13 cellular contexts compared by ENCODE assay signal in genomic region chr12:51773145-51773869, GRCh38.
DNase-seq lines count a peak whose midpoint lies in the region; ATAC-seq, FAIRE-seq and TF ChIP-seq lines count a peak whose summit lies in the region.
"Had no signal": no experiment of that assay in that cellular context is flagged by ENCODE, and none has a peak within 500 bp of the region (broad histone marks: within the 10 kb centered on the region; RNA-seq: fewer than 3 reads in every experiment).

No MANE protein-coding gene starts in this region.

- H3K36me3 ChIP-seq in BLaER1 treated with 17β-estradiol and CSF1 and Interleukin-3, amounts not matched to agents 10 nM and 100 nM, result no peaks in the 10 kb centered on the region
- H3K36me3 ChIP-seq in body of pancreas (replicated peaks in 1 of 2; ENCODE audit: insufficient read depth in 1 of 2, low read depth in 2 of 2) (no peaks in the 10 kb centered on the region), lower lobe of right lung (no peaks in the 10 kb centered on the region), kidney (ENCODE audit: control insufficient read depth in 1 of 2, insufficient read depth in 2 of 2, low read length in 2 of 2) (no peaks in the 10 kb centered on the region), brain microvascular endothelial cell (replicated peaks) (no peaks in the 10 kb centered on the region)
- no peaks in the 10 kb centered on the region for H3K36me3 ChIP-seq in CD8-positive, alpha-beta memory T cell (ENCODE audit: insufficient read depth, low read length)
- H3K36me3 ChIP-seq: adrenal gland had no signal

- no peaks in the 10 kb centered on the region for H3K4me1 Mint-ChIP-seq in CD8-positive, alpha-beta memory T cell

- no peak overlapping the region for H3K4me3 ChIP-seq in BLaER1 treated with 17β-estradiol and CSF1 and Interleukin-3, amounts not matched to agents 10 nM and 100 nM
- no peak overlapping the region for H3K4me3 ChIP-seq in body of pancreas
- no peak overlapping the region for H3K4me3 ChIP-seq in lower lobe of right lung
- H3K4me3 ChIP-seq in CD8-positive, alpha-beta memory T cell (ENCODE audit: low read length), result no peak overlapping the region
- H3K4me3 ChIP-seq in kidney (ENCODE audit: low read length in 2 of 2), result no peak overlapping the region
- no peak overlapping the region for H3K4me3 ChIP-seq in brain microvascular endothelial cell (ENCODE audit: low read depth, low read length)
- H3K4me3 ChIP-seq: adrenal gland, spleen had no signal

- H3K9me3 Mint-ChIP-seq in CD8-positive, alpha-beta memory T cell, result peaks cover 0 to 2% (median 0%) of the 10 kb centered on the region in 5 donors

- no peak overlapping the region for H3K9ac ChIP-seq in BLaER1 treated with 17β-estradiol and CSF1 and Interleukin-3, amounts not matched to agents 10 nM and 100 nM
- no peak overlapping the region for H3K9ac ChIP-seq in kidney (ENCODE audit: low read length in 2 of 2)

- peaks cover 0 to 16% (median 5%) of the 10 kb centered on the region in 10 experiments; a peak in 9 of 20 replicates for H3K4me1 ChIP-seq in BLaER1 treated with 17β-estradiol and CSF1 and Interleukin-3, amounts not matched to agents 10 nM and 100 nM
- H3K4me1 ChIP-seq in body of pancreas (no peaks in the 10 kb centered on the region), lower lobe of right lung (no peaks in the 10 kb centered on the region), kidney (ENCODE audit: control insufficient read depth in 1 of 2, insufficient read depth in 1 of 2, low read depth in 1 of 2, low read length in 2 of 2) (no peaks in the 10 kb centered on the region)
- no peaks in the 10 kb centered on the region for H3K4me1 ChIP-seq in CD8-positive, alpha-beta memory T cell (ENCODE audit: insufficient read depth, low read length)
- H3K4me1 ChIP-seq: adrenal gland, spleen had no signal

- FAIRE-seq in kidney (lab: Jason Lieb, UNC), result no peak

- no peak for TF ChIP-seq POLR2A in body of pancreas (IDR thresholded peaks at IDR 0.05)

- in situ Hi-C loops in brain microvascular endothelial cell (cut with HindIII; ENCODE audit: low pct_ligation_motif_present, low sequenced_read_pairs), result no loop called here

- H3K4me3 Mint-ChIP-seq in CD8-positive, alpha-beta memory T cell, result no peak overlapping the region

- ATAC-seq in body of pancreas, result peak; percentile 38
- peak; percentile 20 to 36 for ATAC-seq in lower lobe of right lung
- ATAC-seq in GM19395 (IDR thresholded peaks at IDR 0.05; ENCODE audit: unreplicated experiment), result no peak
- ATAC-seq: Right ventricle myocardium inferior had no signal

- DNase-seq in LHCN-M2 (ENCODE audit: low read depth) (peak; percentile 92), body of pancreas (no peak), lower lobe of right lung (no peak), kidney (no peak), brain microvascular endothelial cell (no peak)
- DNase-seq in CD8-positive, alpha-beta memory T cell, result no peak
- DNase-seq: activated CD4-positive, alpha-beta T cell treated with anti-CD3 and anti-CD28 coated beads, Interleukin-2, amount 50 U/mL, for 1 hour; NCI-H1930; spleen had no signal

- intact Hi-C loops in body of pancreas (cut with DNase I), result no loop called here
- intact Hi-C loops in lower lobe of right lung (cut with DNase I), result no loop called here
- intact Hi-C loops in kidney (cut with DNase I), result no loop called here

- TF ChIP-seq CTCF in body of pancreas (IDR thresholded peaks at IDR 0.05), result no peak
- no peak for TF ChIP-seq CTCF in lower lobe of right lung (IDR thresholded peaks at IDR 0.05)
- TF ChIP-seq CTCF in kidney (IDR thresholded peaks at IDR 0.05; ENCODE audit: borderline replicate concordance, extremely low read depth, insufficient read depth), result no peak
- no peak for TF ChIP-seq CTCF in brain microvascular endothelial cell (IDR thresholded peaks at IDR 0.05; ENCODE audit: low read depth, low read length, missing control alignments)

- H3K27me3 ChIP-seq in BLaER1 treated with 17β-estradiol and CSF1 and Interleukin-3, amounts not matched to agents 10 nM and 100 nM, result no peaks in the 10 kb centered on the region
- H3K27me3 ChIP-seq in body of pancreas (no peaks in the 10 kb centered on the region), lower lobe of right lung (ENCODE audit: low read depth) (no peaks in the 10 kb centered on the region), brain microvascular endothelial cell (replicated peaks) (no peaks in the 10 kb centered on the region)
- no peaks in the 10 kb centered on the region for H3K27me3 ChIP-seq in CD8-positive, alpha-beta memory T cell (ENCODE audit: insufficient read depth, low read length, poor library complexity, severe bottlenecking)
- H3K27me3 ChIP-seq: adrenal gland, spleen had no signal

- 87 to 94% methylated on average over 2 of the region's 2 CpGs for WGBS in body of pancreas, 2 donors

- H4K20me1 ChIP-seq in BLaER1 treated with 17β-estradiol and CSF1 and Interleukin-3, amounts not matched to agents 10 nM and 100 nM, result no peaks in the 10 kb centered on the region

- H3K36me3 Mint-ChIP-seq in CD8-positive, alpha-beta memory T cell, result peaks cover 0 to 4% (median 0%) of the 10 kb centered on the region in 3 donors

- CTCF ChIA-PET in CD8-positive, alpha-beta memory T cell (lab: Charles Lee), result no interaction called here

- POLR2A ChIA-PET in CD8-positive, alpha-beta memory T cell (lab: Charles Lee), result no interaction called here

- peak overlapping the region in 6 of 11 experiments; percentile 9 to 50 (median 31); a peak in 10 of 22 replicates for H3K4me2 ChIP-seq in BLaER1 treated with 17β-estradiol and CSF1 and Interleukin-3, amounts not matched to agents 10 nM and 100 nM

- peak overlapping the region in 3 of 11 experiments; percentile 10 to 56 (median 33); a peak in 3 of 22 replicates for H3K27ac ChIP-seq in BLaER1 treated with 17β-estradiol and CSF1 and Interleukin-3, amounts not matched to agents 10 nM and 100 nM
- H3K27ac ChIP-seq in body of pancreas (no peak overlapping the region), lower lobe of right lung (no peak overlapping the region), kidney (ENCODE audit: low read depth in 2 of 2, low read length in 2 of 2) (no peak overlapping the region), brain microvascular endothelial cell (no peak overlapping the region)
- no peak overlapping the region for H3K27ac ChIP-seq in CD8-positive, alpha-beta memory T cell (ENCODE audit: low read depth, low read length)
- H3K27ac ChIP-seq: adrenal gland, spleen had no signal

- H3K27ac Mint-ChIP-seq in CD8-positive, alpha-beta memory T cell, result no peak overlapping the region

- H3K27me3 Mint-ChIP-seq in CD8-positive, alpha-beta memory T cell, result peaks cover 3 to 4% of the 10 kb centered on the region in 2 donors

- peaks cover 0 to 12% (median 0%) of the 10 kb centered on the region in 11 experiments; a peak in 5 of 22 replicates for H3K9me3 ChIP-seq in BLaER1 treated with 17β-estradiol and CSF1 and Interleukin-3, amounts not matched to agents 10 nM and 100 nM (replicated peaks in 1 of 11)
- H3K9me3 ChIP-seq in body of pancreas, result no peaks in the 10 kb centered on the region
- H3K9me3 ChIP-seq in lower lobe of right lung, result no peaks in the 10 kb centered on the region
- no peaks in the 10 kb centered on the region for H3K9me3 ChIP-seq in CD8-positive, alpha-beta memory T cell (ENCODE audit: low read length)
- no peaks in the 10 kb centered on the region for H3K9me3 ChIP-seq in kidney (ENCODE audit: control insufficient read depth in 1 of 2, low read length in 2 of 2)
- H3K9me3 ChIP-seq: adrenal gland, spleen had no signal
